In genomic region chr9:128167209-128167608, GRCh38 we compare ENCODE assay signal across 1 cellular context.
TF ChIP-seq lines count a peak whose summit lies in the region.

No MANE protein-coding gene starts in this region.

TF ChIP-seq in HEK293, 187 proteins besides CTCF, POLR2A, EP300 and RAD21 (continued from another document):
- TF ChIP-seq, protein P1, sequence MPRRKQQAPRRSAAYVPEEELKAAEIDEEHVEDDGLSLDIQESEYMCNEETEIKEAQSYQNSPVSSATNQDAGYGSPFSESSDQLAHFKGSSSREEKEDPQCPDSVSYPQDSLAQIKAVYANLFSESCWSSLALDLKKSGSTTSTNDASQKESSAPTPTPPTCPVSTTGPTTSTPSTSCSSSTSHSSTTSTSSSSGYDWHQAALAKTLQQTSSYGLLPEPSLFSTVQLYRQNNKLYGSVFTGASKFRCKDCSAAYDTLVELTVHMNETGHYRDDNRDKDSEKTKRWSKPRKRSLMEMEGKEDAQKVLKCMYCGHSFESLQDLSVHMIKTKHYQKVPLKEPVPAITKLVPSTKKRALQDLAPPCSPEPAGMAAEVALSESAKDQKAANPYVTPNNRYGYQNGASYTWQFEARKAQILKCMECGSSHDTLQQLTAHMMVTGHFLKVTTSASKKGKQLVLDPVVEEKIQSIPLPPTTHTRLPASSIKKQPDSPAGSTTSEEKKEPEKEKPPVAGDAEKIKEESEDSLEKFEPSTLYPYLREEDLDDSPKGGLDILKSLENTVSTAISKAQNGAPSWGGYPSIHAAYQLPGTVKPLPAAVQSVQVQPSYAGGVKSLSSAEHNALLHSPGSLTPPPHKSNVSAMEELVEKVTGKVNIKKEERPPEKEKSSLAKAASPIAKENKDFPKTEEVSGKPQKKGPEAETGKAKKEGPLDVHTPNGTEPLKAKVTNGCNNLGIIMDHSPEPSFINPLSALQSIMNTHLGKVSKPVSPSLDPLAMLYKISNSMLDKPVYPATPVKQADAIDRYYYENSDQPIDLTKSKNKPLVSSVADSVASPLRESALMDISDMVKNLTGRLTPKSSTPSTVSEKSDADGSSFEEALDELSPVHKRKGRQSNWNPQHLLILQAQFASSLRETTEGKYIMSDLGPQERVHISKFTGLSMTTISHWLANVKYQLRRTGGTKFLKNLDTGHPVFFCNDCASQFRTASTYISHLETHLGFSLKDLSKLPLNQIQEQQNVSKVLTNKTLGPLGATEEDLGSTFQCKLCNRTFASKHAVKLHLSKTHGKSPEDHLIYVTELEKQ (tag by site-specific recombination; IDR thresholded peaks at IDR 0.05; ENCODE audit: borderline replicate concordance) = no peak
- no peak for TF ChIP-seq ZNF16 (tag by site-specific recombination; IDR thresholded peaks at IDR 0.05; ENCODE audit: low read depth)
- TF ChIP-seq ZNF423 (tag by site-specific recombination; IDR thresholded peaks at IDR 0.05) = no peak
- no peak for TF ChIP-seq ZNF341 (tag by site-specific recombination; IDR thresholded peaks at IDR 0.05; ENCODE audit: low read depth)
- TF ChIP-seq ZNF548 (tag by site-specific recombination; IDR thresholded peaks at IDR 0.05) = no peak
- peak; percentile 56; the same call in 1 of the 2 replicates for TF ChIP-seq PRDM4 (tag by site-specific recombination; IDR thresholded peaks at IDR 0.05)
